In the genomic region with DNA sequence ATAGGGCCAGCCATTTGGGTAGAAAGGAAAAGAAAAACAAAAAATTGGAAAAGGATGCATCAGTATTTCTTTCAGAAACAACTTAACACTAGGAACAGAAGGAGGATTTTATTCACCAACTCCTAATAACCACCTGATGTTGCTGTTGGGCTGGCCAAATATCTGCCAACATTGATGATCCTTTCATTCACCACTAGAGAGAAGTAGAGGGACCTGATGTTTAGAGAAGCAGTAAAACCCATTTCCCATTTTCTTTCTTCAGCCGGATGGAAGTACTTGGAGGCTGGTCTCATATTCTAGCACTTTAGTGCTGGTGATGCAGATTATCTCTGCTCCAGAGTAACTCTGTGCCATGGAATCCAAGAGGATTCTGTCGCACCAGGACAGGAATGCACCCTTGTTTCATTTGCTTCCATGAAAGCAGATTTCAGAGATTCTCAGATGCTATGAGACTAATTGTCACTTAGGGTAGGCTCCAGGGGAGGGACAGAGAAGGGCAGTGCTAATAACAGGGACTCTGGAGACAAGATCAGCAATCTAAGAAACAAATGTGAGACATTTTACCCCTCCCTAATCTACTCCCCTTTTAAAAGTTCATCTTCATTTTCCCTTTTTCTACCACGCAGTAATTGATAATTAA, we compare ENCODE assay signal across 8 cellular contexts. TPM values are rescaled to one million over a fixed set of nuclear protein-coding genes. Genes with fewer than 3 reads are reported as not detected.
DNase-seq lines count a peak whose midpoint lies in the region; ATAC-seq and TF ChIP-seq lines count a peak whose summit lies in the region.

No MANE protein-coding gene starts in this region.

- intact Hi-C loops in heart left ventricle (cut with DNase I): loop anchor here (2.0 to 10.0 kb wide), 20 partner anchors 41 to 692 kb away; a partner anchor contains a TSS
- intact Hi-C loops in left ventricle myocardium superior (cut with micrococcal nuclease): loop anchor here (5.0 kb wide), 1 partner anchor 527 kb away; no protein-coding TSS in a partner anchor

- H3K27ac Mint-ChIP-seq in neural crest cell (ENCODE audit: unreplicated experiment): no peak overlapping the region

- H3K27ac ChIP-seq in heart left ventricle (peak overlapping the region in 8 of 12 donors; percentile 14 to 99 (median 96)), SK-N-SH (ENCODE audit: low read depth in 2 of 2, low read length in 1 of 2) (peak overlapping the region; percentile 5 to 97; a peak in 3 of 4 replicates)

- H3K36me3 ChIP-seq in heart left ventricle: no peaks in the 10 kb centered on the region
- no peaks in the 10 kb centered on the region for H3K36me3 ChIP-seq in SK-N-SH (replicated peaks in 1 of 2; ENCODE audit: control insufficient read depth in 1 of 2, insufficient read depth in 2 of 2, low read length in 1 of 2)

- H3K9me3 ChIP-seq in heart left ventricle: no peaks in the 10 kb centered on the region
- H3K9me3 ChIP-seq in SK-N-SH: no peaks in the 10 kb centered on the region

- H3K4me1 ChIP-seq in heart left ventricle (peaks cover 0 to 20% (median 14%) of the 10 kb centered on the region in 12 donors), SK-N-SH (ENCODE audit: control insufficient read depth in 1 of 2, insufficient read depth in 2 of 2, low read depth in 1 of 2, low read length in 1 of 2) (peaks cover 0 to 13% of the 10 kb centered on the region in 2 experiments; a peak in 2 of 4 replicates)

- WGBS in heart left ventricle, 4 donors: 27 to 38% (median 34%) methylated on average over 3 of the region's 3 CpGs
- WGBS in SK-N-SH (ENCODE audit: low lambda C conversion rate): 19% methylated on average over 2 of the region's 3 CpGs

- H3K27me3 ChIP-seq in heart left ventricle (no peaks in the 10 kb centered on the region), SK-N-SH (ENCODE audit: insufficient read depth) (no peaks in the 10 kb centered on the region)

- TF ChIP-seq CTCF in heart left ventricle (IDR thresholded peaks at IDR 0.05) (peak; percentile 22 to 75 (median 49)), SK-N-SH (IDR thresholded peaks at IDR 0.05) (peak; percentile 66), neural crest cell (conservative IDR thresholded peaks at IDR 0.05) (peak; percentile 53)

- peak; percentile 92 for TF ChIP-seq RAD21 in SK-N-SH (IDR thresholded peaks at IDR 0.05; ENCODE audit: low read length)

- POLR2A ChIA-PET in SK-N-SH (lab: Yijun Ruan, JAX): no interaction called here

- TF ChIP-seq POLR2A in heart left ventricle (IDR thresholded peaks at IDR 0.05): no peak

- H3K9me3 Mint-ChIP-seq in neural crest cell: no peaks in the 10 kb centered on the region

- H3K79me2 ChIP-seq in SK-N-SH (ENCODE audit: insufficient read depth): peaks cover 16% of the 10 kb centered on the region

- H3K4me3 Mint-ChIP-seq in neural crest cell: peak overlapping the region; percentile 98

- H3K4me3 ChIP-seq in heart left ventricle (no peak overlapping the region), SK-N-SH (ENCODE audit: low read depth in 2 of 2, low read length in 1 of 2) (no peak overlapping the region)

- no peak overlapping the region for H2AFZ ChIP-seq in SK-N-SH (ENCODE audit: low read depth)

- H3K27me3 Mint-ChIP-seq in neural crest cell (ENCODE audit: low read depth): peaks cover 10% of the 10 kb centered on the region

- no peaks in the 10 kb centered on the region for H3K36me3 Mint-ChIP-seq in neural crest cell (ENCODE audit: low read depth)

- peaks cover 16% of the 10 kb centered on the region for H3K4me1 Mint-ChIP-seq in neural crest cell

- no peak overlapping the region for H3K9ac ChIP-seq in SK-N-SH

- DNase-seq in heart left ventricle: no peak
- DNase-seq in left ventricle myocardium superior: no peak
- peak; percentile 50 for DNase-seq in LoVo (ENCODE audit: low spot score)
- peak; percentile 66 for DNase-seq in SK-N-SH
- peak; percentile 74 for DNase-seq in dedifferentiated amniotic fluid mesenchymal stem cell (ENCODE audit: extremely low spot score)
- DNase-seq in neural crest cell (ENCODE audit: low read depth, low spot score): no peak
- no peak for DNase-seq in OCI-M2 (lab: John Stamatoyannopoulos, UW; ENCODE audit: unreplicated experiment)

- H4K20me1 ChIP-seq in SK-N-SH (ENCODE audit: insufficient read depth): peaks cover 11% of the 10 kb centered on the region

- no peak overlapping the region for H3K4me2 ChIP-seq in SK-N-SH

- CTCF ChIA-PET in SK-N-SH (lab: Yijun Ruan, JAX): interaction anchor here (0.7 to 3.8 kb wide), 4 partner anchors 9 to 704 kb away, joined by 3 to 42 read pairs (median 9); no protein-coding TSS in a partner anchor

- H3K9me2 ChIP-seq in SK-N-SH: no peaks in the 10 kb centered on the region

- ATAC-seq in heart left ventricle (no peak), left ventricle myocardium superior (no peak), HG02885 (IDR thresholded peaks at IDR 0.05; ENCODE audit: poor library complexity, unreplicated experiment) (no peak)

- TF ChIP-seq EP300 in SK-N-SH (IDR thresholded peaks at IDR 0.05; ENCODE audit: borderline replicate concordance in 1 of 2, low read depth in 1 of 2, low read length in 1 of 2): no peak; a peak in 1 of 4 replicates

- H3F3A ChIP-seq in SK-N-SH (replicated peaks; ENCODE audit: insufficient read depth): peaks cover 33% of the 10 kb centered on the region

TF ChIP-seq in SK-N-SH, 30 proteins besides CTCF, POLR2A, EP300 and RAD21:
- TF ChIP-seq GATA2 (CRISPR knock-in tag; IDR thresholded peaks at IDR 0.05) (peak; percentile 41; the same call in 1 of the 2 replicates), NFIC (IDR thresholded peaks at IDR 0.05; ENCODE audit: borderline replicate concordance) (peak; percentile 12; the same call in 1 of the 2 replicates), EZH2phosphoT487 (IDR thresholded peaks at IDR 0.05; ENCODE audit: borderline replicate concordance, low read depth) (no peak), RCOR1 (IDR thresholded peaks at IDR 0.05; ENCODE audit: low read length) (peak; percentile 54; the same call in 1 of the 2 replicates), RFX5 (IDR thresholded peaks at IDR 0.05; ENCODE audit: low read length) (0 out of 2 replicates have a peak, but pooled peaks have one; percentile 25), SMC3 (IDR thresholded peaks at IDR 0.05; ENCODE audit: low read depth, low read length) (peak; percentile 77), MXI1 (IDR thresholded peaks at IDR 0.05; ENCODE audit: low read depth, low read length) (0 out of 2 replicates have a peak, but pooled peaks have one; percentile 15), JUND (IDR thresholded peaks at IDR 0.05) (no peak), TCF12 (IDR thresholded peaks at IDR 0.05) (0 out of 2 replicates have a peak, but pooled peaks have one; percentile 6), POLR2AphosphoS5 (IDR thresholded peaks at IDR 0.05; ENCODE audit: low read depth, low read length) (no peak)
TF ChIP-seq in SK-N-SH: peak in this region for 7.

RNA-seq across cellular contexts. Expression of a gene that starts 3.1 kb away (rescaled TPM):
- total RNA-seq in heart left ventricle (under 1 TPM; 0.13 to 0.57 (median 0.43) TPM), left ventricle myocardium superior (0.47 TPM), neural crest cell (0.98 and 1.1 TPM in 2 replicates)
- polyA plus RNA-seq in heart left ventricle (under 1 TPM; 0.19 to 0.26 TPM), SK-N-SH (2012; rRNA removed) (0.83 and 1.2 TPM in 2 replicates)
- 0.86 and 1.0 TPM in 2 replicates for polyA plus RNA-seq in SK-N-SH (2012; cell fraction: cytosol; rRNA removed)
- 0.51 and 0.54 TPM in 2 replicates for polyA plus RNA-seq in SK-N-SH (2012; cell fraction: nucleus; rRNA removed)

RNA-seq across cellular contexts. Expression of a gene that starts 3.1 kb away (rescaled TPM):
- total RNA-seq in heart left ventricle (10 to 100 TPM; 47.5 to 77.7 (median 60.3) TPM), left ventricle myocardium superior (58.6 TPM), neural crest cell (52.5 and 59.8 TPM in 2 replicates)
- polyA plus RNA-seq in heart left ventricle (10 to 100 TPM; 20.1 to 33.1 TPM), SK-N-SH (2012; rRNA removed) (12.8 and 13.1 TPM in 2 replicates)
- polyA plus RNA-seq in SK-N-SH (2012; cell fraction: cytosol; rRNA removed): 15.4 and 25.8 TPM in 2 replicates
- 8.4 and 14.2 TPM in 2 replicates for polyA plus RNA-seq in SK-N-SH (2012; cell fraction: nucleus; rRNA removed)

RNA-seq across cellular contexts. Expression of a gene that starts 42.2 kb away (rescaled TPM):
- total RNA-seq in heart left ventricle (100 to 1,000 TPM in 4 of 9 donors, 10 to 100 TPM in 5; 64.8 to 115 (median 87.5) TPM), left ventricle myocardium superior (98.4 TPM), neural crest cell (43.6 and 47.5 TPM in 2 replicates)
- polyA plus RNA-seq in heart left ventricle (10 to 100 TPM; 17.5 to 49.0 TPM), SK-N-SH (2012; rRNA removed) (13.5 and 21.0 TPM in 2 replicates)
- polyA plus RNA-seq in SK-N-SH (2012; cell fraction: cytosol; rRNA removed): 26.3 and 34.2 TPM in 2 replicates
- polyA plus RNA-seq in SK-N-SH (2012; cell fraction: nucleus; rRNA removed): 4.0 and 16.5 TPM in 2 replicates

Comparison
In these comparisons a context has a peak if more than half of its experiments do, and no peak if none do; other contexts are left out.
1. DNase-seq: peak in LoVo (single experiment), SK-N-SH (single experiment) and dedifferentiated amniotic fluid mesenchymal stem cell (single experiment); none in heart left ventricle (0 of 5), left ventricle myocardium superior (single experiment), neural crest cell (single experiment) and OCI-M2 (single experiment).
2. Peak in every context shown above with its lines, with median percentiles within 50 percentile points of each other: CTCF ChIP-seq.